In the genomic region with DNA sequence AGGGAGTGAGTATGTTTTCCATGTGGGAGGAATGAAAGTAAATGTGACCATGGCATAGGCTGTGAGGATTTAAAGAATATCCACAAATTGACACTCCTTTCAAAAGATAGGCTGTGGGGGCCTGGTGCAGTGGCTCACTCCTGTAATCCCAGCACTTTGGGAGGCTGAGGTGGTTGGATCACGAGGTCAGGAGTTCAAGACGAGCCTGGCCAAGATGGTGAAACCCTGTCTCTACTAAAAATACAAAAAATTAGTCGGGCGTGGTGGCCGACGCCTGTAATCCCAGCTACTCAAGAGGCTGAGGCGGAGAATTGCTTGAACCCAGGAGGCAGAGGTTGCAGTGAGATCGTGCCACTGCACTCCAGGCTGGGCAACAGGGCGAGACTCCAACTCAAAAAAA, we compare ENCODE assay signal across 8 cellular contexts. TPM values are rescaled to one million over a fixed set of nuclear protein-coding genes. Genes with fewer than 3 reads are reported as not detected.
DNase-seq lines count a peak whose midpoint lies in the region; ATAC-seq, FAIRE-seq and TF ChIP-seq lines count a peak whose summit lies in the region.
"Not testable (repeated sequence)": the region's sequence is repeated elsewhere in the genome, so short reads cannot be mapped to it uniquely, and the experiment has no call there.

No MANE protein-coding gene starts in this region.

- not testable (repeated sequence) for TF ChIP-seq EP300 in gastroesophageal sphincter (IDR thresholded peaks at IDR 0.05); HepG2 (IDR thresholded peaks at IDR 0.05; ENCODE audit: low read depth in 2 of 2, low read length in 2 of 2); HepG2 (CRISPR knock-in tag; IDR thresholded peaks at IDR 0.05; ENCODE audit: borderline replicate concordance); transverse colon (IDR thresholded peaks at IDR 0.05; ENCODE audit: low read depth)

- not testable (repeated sequence) for H3K4me1 Mint-ChIP-seq in osteocyte (ENCODE audit: unreplicated experiment)

- POLR2A ChIA-PET in HCT116 (lab: Charles Lee): not testable (repeated sequence)
- POLR2A ChIA-PET in HepG2 (lab: Yijun Ruan, JAX): interaction anchor here (1.8 kb wide), 1 partner anchor 8 kb away, joined by 8 read pairs; the partner anchor contains the start of gene VDAC2

- H3K36me3 Mint-ChIP-seq in osteocyte (ENCODE audit: unreplicated experiment): not testable (repeated sequence)

- ATAC-seq in HCT116; RWPE2 (ENCODE audit: low read depth); HepG2: not testable (repeated sequence)
- ATAC-seq in gastroesophageal sphincter: peak; percentile 20

- peaks cover 5 to 47% of the 10 kb centered on the region in 2 experiments; a peak in 3 of 4 replicates for H3K4me1 ChIP-seq in HCT116 (ENCODE audit: control insufficient read depth in 1 of 2, insufficient read depth in 2 of 2, low read length in 2 of 2)
- peaks cover 36% of the 10 kb centered on the region for H3K4me1 ChIP-seq in RWPE2 (ENCODE audit: insufficient read depth, poor library complexity, severe bottlenecking)
- H3K4me1 ChIP-seq in colonic mucosa; small intestine (ENCODE audit: control insufficient read depth in 2 of 2, insufficient read depth in 1 of 2, low read depth in 1 of 2, low read length in 1 of 2): not testable (repeated sequence)
- peaks cover 0 to 31% (median 7%) of the 10 kb centered on the region in 3 donors for H3K4me1 ChIP-seq in gastroesophageal sphincter
- H3K4me1 ChIP-seq in HepG2 (ENCODE audit: insufficient read depth, low read length): peaks cover 37% of the 10 kb centered on the region
- peaks cover 0 to 22% (median 10%) of the 10 kb centered on the region in 4 donors for H3K4me1 ChIP-seq in transverse colon

- 87 to 90% methylated on average over 6 to 8 of the region's 9 CpGs for WGBS in gastroesophageal sphincter (ENCODE audit: low coverage in 1 of 2), 2 donors
- WGBS in HepG2 (ENCODE audit: low lambda C conversion rate): 87% methylated on average over 9 of the region's 9 CpGs
- 66 to 82% (median 81%) methylated on average over 9 of the region's 9 CpGs for WGBS in small intestine, 3 donors
- 75 to 78% methylated on average over 8 to 9 of the region's 9 CpGs for WGBS in transverse colon (ENCODE audit: low coverage in 1 of 2), 2 donors

- H3K27me3 ChIP-seq in HCT116 (ENCODE audit: insufficient read depth, low read length); RWPE2 (ENCODE audit: insufficient read depth, poor library complexity, severe bottlenecking); colonic mucosa; gastroesophageal sphincter; HepG2 (ENCODE audit: control insufficient read depth in 1 of 2, insufficient read depth in 2 of 2, low read length in 2 of 2); small intestine (ENCODE audit: control insufficient read depth in 2 of 2, insufficient read depth in 2 of 2, low read length in 2 of 2); transverse colon: not testable (repeated sequence)

- not testable (repeated sequence) for TF ChIP-seq RAD21 in HCT116 (IDR thresholded peaks at IDR 0.05; ENCODE audit: low read depth); HepG2 (CRISPR knock-in tag; IDR thresholded peaks at IDR 0.05)

- H3K9ac ChIP-seq in HCT116 (ENCODE audit: low read length); colonic mucosa (ENCODE audit: low read depth in 2 of 2, low read length in 2 of 2); HepG2 (ENCODE audit: insufficient read depth, low read depth, low read length): not testable (repeated sequence)

- H3K4me3 ChIP-seq in HCT116 (replicated peaks in 1 of 2; ENCODE audit: low read depth in 1 of 2, low read length in 2 of 2); RWPE2 (ENCODE audit: severe bottlenecking); colonic mucosa; gastroesophageal sphincter; HepG2 (replicated peaks in 1 of 3; ENCODE audit: insufficient read depth in 1 of 3, low read depth in 2 of 3, low read length in 3 of 3); small intestine (ENCODE audit: low read depth in 1 of 2, low read length in 2 of 2); transverse colon: not testable (repeated sequence)

- H3K36me3 ChIP-seq in HCT116 (ENCODE audit: control insufficient read depth in 1 of 2, insufficient read depth in 2 of 2, low read length in 2 of 2); RWPE2 (ENCODE audit: low read depth); colonic mucosa; gastroesophageal sphincter; HepG2 (replicated peaks in 1 of 2; ENCODE audit: control insufficient read depth in 1 of 2, insufficient read depth in 2 of 2, low read length in 2 of 2); small intestine (ENCODE audit: control insufficient read depth in 2 of 2, insufficient read depth in 2 of 2, low read length in 2 of 2); transverse colon: not testable (repeated sequence)

- H3K4me2 ChIP-seq in HCT116 (ENCODE audit: low read length) (0 out of 2 replicates have a peak overlapping the region, but pooled peaks have one; percentile 8), HepG2 (ENCODE audit: low read depth, low read length) (0 out of 2 replicates have a peak overlapping the region, but pooled peaks have one; percentile 14)

- TF ChIP-seq CTCF in HCT116 (IDR thresholded peaks at IDR 0.05 in 2 of 3, conservative IDR thresholded peaks at IDR 0.05 in 1 of 3; ENCODE audit: borderline replicate concordance in 1 of 3, insufficient read depth in 1 of 3, low read depth in 2 of 3, low read length in 2 of 3); RWPE2 (IDR thresholded peaks at IDR 0.05; ENCODE audit: poor library complexity, severe bottlenecking); colonic mucosa (IDR thresholded peaks at IDR 0.05); gastroesophageal sphincter (IDR thresholded peaks at IDR 0.05); HepG2 (CRISPR knock-in tag; IDR thresholded peaks at IDR 0.05); osteocyte (IDR thresholded peaks at IDR 0.05); transverse colon (IDR thresholded peaks at IDR 0.05): not testable (repeated sequence)

- not testable (repeated sequence) for H3K9me2 ChIP-seq in HCT116 (ENCODE audit: insufficient read depth)

- in situ Hi-C loops in HepG2 (cut with HindIII; ENCODE audit: extremely low pct_ligation_motif_present, low pct_unique_long_range_greater_than_20kb); transverse colon (cut with MboI; ENCODE audit: low pct_ligation_motif_present in 1 of 4, low pct_unique_long_range_greater_than_20kb in 1 of 4, low sequenced_read_pairs in 3 of 4): not testable (repeated sequence)

- not testable (repeated sequence) for DNase-seq in HCT116 (ENCODE audit: low read depth, low spot score); colonic mucosa; HepG2 (ENCODE audit: low spot score); osteocyte (ENCODE audit: extremely low spot score, unreplicated experiment); small intestine; transverse colon
- peak; percentile 2 for DNase-seq in RWPE2 (ENCODE audit: low spot score)

- not testable (repeated sequence) for H4K20me1 ChIP-seq in HCT116 (ENCODE audit: insufficient read depth); HepG2 (ENCODE audit: insufficient read depth, low read length)

- H2AFZ ChIP-seq in HCT116 (ENCODE audit: low read depth, low read length, poor library complexity, severe bottlenecking); HepG2 (ENCODE audit: low read length): not testable (repeated sequence)

- H3K27ac ChIP-seq in HCT116 (ENCODE audit: low read depth, low read length); RWPE2 (ENCODE audit: poor library complexity, severe bottlenecking); HepG2 (ENCODE audit: extremely low read length, insufficient read depth, low read length): not testable (repeated sequence)
- H3K27ac ChIP-seq in colonic mucosa (peak overlapping the region; percentile 24), gastroesophageal sphincter (peak overlapping the region; percentile 36 to 77 (median 69)), small intestine (ENCODE audit: low read depth in 1 of 2, low read length in 1 of 2) (peak overlapping the region; percentile 83 to 86), transverse colon (peak overlapping the region; percentile 62 to 73 (median 70))

- not testable (repeated sequence) for H3K79me2 ChIP-seq in HCT116 (ENCODE audit: insufficient read depth, low read length); HepG2 (ENCODE audit: insufficient read depth, low read length)

- FAIRE-seq in HepG2 (lab: Jason Lieb, UNC); small intestine (lab: Jason Lieb, UNC): not testable (repeated sequence)

- BruUV-seq in HCT116 (replicated peaks; lab: Mats Ljungman, UMichigan); HepG2 (replicated peaks; lab: Mats Ljungman, UMichigan): not testable (repeated sequence)

- not testable (repeated sequence) for H3K4me3 Mint-ChIP-seq in osteocyte (ENCODE audit: unreplicated experiment)

- RAD21 ChIA-PET in HCT116 (lab: Charles Lee; ENCODE audit: low non-redundant PET in 1 of 2, low total read pairs in 2 of 2, uncharacterized antibody in 2 of 2, unreplicated experiment in 2 of 2): not testable (repeated sequence)

- not testable (repeated sequence) for H3K27me3 Mint-ChIP-seq in osteocyte (ENCODE audit: unreplicated experiment)

- H3K9me3 ChIP-seq in HCT116 (ENCODE audit: control insufficient read depth in 1 of 2, insufficient read depth in 1 of 2, low read depth in 1 of 2, low read length in 2 of 2); RWPE2 (ENCODE audit: severe bottlenecking); colonic mucosa; gastroesophageal sphincter; HepG2 (ENCODE audit: low read length); small intestine (ENCODE audit: control insufficient read depth, low read depth); transverse colon: not testable (repeated sequence)

- H3K27ac Mint-ChIP-seq in osteocyte (ENCODE audit: unreplicated experiment): peak overlapping the region; percentile 9

- CTCF ChIA-PET in HCT116 (lab: Charles Lee): interaction anchor here (1.1 kb wide), 1 partner anchor 27 kb away, joined by 4 read pairs; no protein-coding TSS in a partner anchor
- CTCF ChIA-PET in HepG2 (lab: Yijun Ruan, JAX; ENCODE audit: low intra/inter-chr PET ratio, low total read pairs): not testable (repeated sequence)

- intact Hi-C loops in HCT116 (cut with micrococcal nuclease); colonic mucosa (cut with DNase I); HepG2 (cut with micrococcal nuclease; ENCODE audit: unreplicated experiment); transverse colon (cut with DNase I; ENCODE audit: low total_unique reads): not testable (repeated sequence)

- H3K9me3 Mint-ChIP-seq in osteocyte (ENCODE audit: unreplicated experiment): not testable (repeated sequence)

- TF ChIP-seq POLR2A in HCT116 (IDR thresholded peaks at IDR 0.05; ENCODE audit: borderline replicate concordance, extremely low read depth, insufficient read depth, insufficient read length); gastroesophageal sphincter (IDR thresholded peaks at IDR 0.05); HepG2 (IDR thresholded peaks at IDR 0.05; ENCODE audit: insufficient read depth in 1 of 2, low read depth in 2 of 2, low read length in 2 of 2); transverse colon (IDR thresholded peaks at IDR 0.05): not testable (repeated sequence)

RNA-seq across cellular contexts. Expression of gene VDAC2, which starts 7.4 kb away (rescaled TPM):
- total RNA-seq in HCT116 (2021; ENCODE audit: unreplicated experiment): 289 TPM
- 231 and 273 TPM in 2 replicates for polyA plus RNA-seq in HCT116 (2012)
- 100 to 1,000 TPM; 314 to 430 TPM for total RNA-seq in colonic mucosa
- total RNA-seq in gastroesophageal sphincter: 100 to 1,000 TPM; 199 to 283 (median 249) TPM
- total RNA-seq in HepG2 (2016; rRNA removed; fragmentation: Illumina TruSeq; extraction: Trizol): 222 and 289 TPM in 2 replicates
- 104 and 114 TPM in 2 replicates for total RNA-seq in HepG2 (2016; cell fraction: cytosol; rRNA removed; fragmentation: Illumina TruSeq; extraction: Trizol; ENCODE audit: low read depth)
- 211 and 292 TPM in 2 replicates for total RNA-seq in HepG2 (2016; cell fraction: insoluble cytoplasmic fraction; rRNA removed; fragmentation: Illumina TruSeq; extraction: Trizol)
- total RNA-seq in HepG2 (2016; cell fraction: membrane; rRNA removed; fragmentation: Illumina TruSeq; extraction: Trizol): 204 and 207 TPM in 2 replicates
- total RNA-seq in HepG2 (2016; cell fraction: nucleus; rRNA removed; fragmentation: Illumina TruSeq; extraction: Trizol): 115 and 129 TPM in 2 replicates
- 51.4 and 67.9 TPM in 2 replicates for polyA plus RNA-seq in HepG2 (2011; rRNA removed)
- 57.5 and 78.7 TPM in 2 replicates for polyA plus RNA-seq in HepG2 (2011; cell fraction: cytosol; rRNA removed)
- polyA plus RNA-seq in HepG2 (2011; cell fraction: nucleus; rRNA removed): 39.7 and 47.6 TPM in 2 replicates
- 254 and 278 TPM in 2 replicates for polyA plus RNA-seq in HepG2 (2012)
- polyA plus RNA-seq in HepG2 (2016; cell fraction: cytosol; fragmentation: Illumina TruSeq; extraction: Trizol; ENCODE audit: low read depth): 130 and 148 TPM in 2 replicates
- 312 and 323 TPM in 2 replicates for polyA plus RNA-seq in HepG2 (2016; cell fraction: insoluble cytoplasmic fraction; fragmentation: Illumina TruSeq; extraction: Trizol; ENCODE audit: low read depth)
- 182 and 196 TPM in 2 replicates for polyA plus RNA-seq in HepG2 (2016; cell fraction: membrane; fragmentation: Illumina TruSeq; extraction: Trizol; ENCODE audit: low read depth)
- polyA plus RNA-seq in HepG2 (2016; cell fraction: nucleus; fragmentation: Illumina TruSeq; extraction: Trizol; ENCODE audit: insufficient read depth, low read depth): 145 and 163 TPM in 2 replicates
- 45.3 and 49.0 TPM in 2 replicates for polyA minus RNA-seq in HepG2 (2011; rRNA and poly(A)+ RNA removed; ENCODE audit: low replicate concordance)
- 83.7 and 98.7 TPM in 2 replicates for polyA minus RNA-seq in HepG2 (2011; cell fraction: cytosol; rRNA and poly(A)+ RNA removed)
- polyA minus RNA-seq in HepG2 (2011; cell fraction: nucleus; rRNA and poly(A)+ RNA removed): 59.0 and 61.9 TPM in 2 replicates
- 130 TPM in 2 replicates for total RNA-seq in osteocyte
- 100 to 1,000 TPM; 181 to 313 (median 290) TPM for polyA plus RNA-seq in small intestine
- 100 to 1,000 TPM in 3 of 4 donors, 10 to 100 TPM in 1; 52.1 to 234 (median 149) TPM for total RNA-seq in transverse colon

RNA-seq across cellular contexts. Expression of gene COMTD1, which starts 32.5 kb away (rescaled TPM):
- 35.1 TPM for total RNA-seq in HCT116 (2021; ENCODE audit: unreplicated experiment)
- polyA plus RNA-seq in HCT116 (2012): 24.9 and 32.5 TPM in 2 replicates
- total RNA-seq in colonic mucosa: 100 to 1,000 TPM in 1 of 2 donors, 10 to 100 TPM in 1; 62.6 to 117 TPM
- 10 to 100 TPM; 15.3 to 25.8 (median 21.6) TPM for total RNA-seq in gastroesophageal sphincter
- total RNA-seq in HepG2 (2016; rRNA removed; fragmentation: Illumina TruSeq; extraction: Trizol): 9.8 and 18.4 TPM in 2 replicates
- 12.2 and 16.1 TPM in 2 replicates for total RNA-seq in HepG2 (2016; cell fraction: cytosol; rRNA removed; fragmentation: Illumina TruSeq; extraction: Trizol; ENCODE audit: low read depth)
- 10.6 and 19.5 TPM in 2 replicates for total RNA-seq in HepG2 (2016; cell fraction: insoluble cytoplasmic fraction; rRNA removed; fragmentation: Illumina TruSeq; extraction: Trizol)
- total RNA-seq in HepG2 (2016; cell fraction: membrane; rRNA removed; fragmentation: Illumina TruSeq; extraction: Trizol): 12.0 and 14.7 TPM in 2 replicates
- 14.6 and 16.0 TPM in 2 replicates for total RNA-seq in HepG2 (2016; cell fraction: nucleus; rRNA removed; fragmentation: Illumina TruSeq; extraction: Trizol)
- 11.8 and 12.6 TPM in 2 replicates for polyA plus RNA-seq in HepG2 (2011; rRNA removed)
- polyA plus RNA-seq in HepG2 (2011; cell fraction: cytosol; rRNA removed): 6.8 and 16.3 TPM in 2 replicates
- polyA plus RNA-seq in HepG2 (2011; cell fraction: nucleus; rRNA removed): 56.9 and 70.5 TPM in 2 replicates
- 8.1 and 13.6 TPM in 2 replicates for polyA plus RNA-seq in HepG2 (2012)
- polyA plus RNA-seq in HepG2 (2016; cell fraction: cytosol; fragmentation: Illumina TruSeq; extraction: Trizol; ENCODE audit: low read depth): 10.0 and 12.3 TPM in 2 replicates
- polyA plus RNA-seq in HepG2 (2016; cell fraction: insoluble cytoplasmic fraction; fragmentation: Illumina TruSeq; extraction: Trizol; ENCODE audit: low read depth): 8.1 and 10.1 TPM in 2 replicates
- 9.1 and 10.0 TPM in 2 replicates for polyA plus RNA-seq in HepG2 (2016; cell fraction: membrane; fragmentation: Illumina TruSeq; extraction: Trizol; ENCODE audit: low read depth)
- polyA plus RNA-seq in HepG2 (2016; cell fraction: nucleus; fragmentation: Illumina TruSeq; extraction: Trizol; ENCODE audit: insufficient read depth, low read depth): 30.4 and 30.9 TPM in 2 replicates
- 5.5 and 7.7 TPM in 2 replicates for polyA minus RNA-seq in HepG2 (2011; rRNA and poly(A)+ RNA removed; ENCODE audit: low replicate concordance)
- 3.2 and 9.5 TPM in 2 replicates for polyA minus RNA-seq in HepG2 (2011; cell fraction: cytosol; rRNA and poly(A)+ RNA removed)
- 3.4 and 4.1 TPM in 2 replicates for polyA minus RNA-seq in HepG2 (2011; cell fraction: nucleus; rRNA and poly(A)+ RNA removed)
- 12.9 and 15.7 TPM in 2 replicates for total RNA-seq in osteocyte
- 100 to 1,000 TPM; 132 to 510 (median 325) TPM for polyA plus RNA-seq in small intestine
- 100 to 1,000 TPM in 3 of 4 donors, 10 to 100 TPM in 1; 90.7 to 761 (median 173) TPM for total RNA-seq in transverse colon
